20 cellular contexts compared by ENCODE assay signal in genomic region chr2:64629875-64630274, GRCh38.
"Had no signal": no experiment of that assay in that cellular context is flagged by ENCODE, and none has a peak within 500 bp of the region (broad histone marks: within the 10 kb centered on the region; RNA-seq: fewer than 3 reads in every experiment).

No MANE protein-coding gene starts in this region.

- H3K4me3 Mint-ChIP-seq: activated B cell treated with CpG ODN at 0.5 μM for 24 hours; activated CD4-positive, alpha-beta T cell treated with anti-CD3 and anti-CD28 coated beads for 36 hours; endodermal cell; immature natural killer cell; mesothelial cell of epicardium; naive thymus-derived CD8-positive, alpha-beta T cell had no signal

- ATAC-seq: activated CD4-positive, alpha-beta T cell treated with anti-CD3 and anti-CD28 coated beads for 36 hours; naive thymus-derived CD8-positive, alpha-beta T cell; stimulated activated naive CD8-positive, alpha-beta T cell treated with anti-CD3 and anti-CD28 coated beads, Interleukin-15, Interleukin-2, amounts not matched to agents 100 U/mL and 50 U/mL, for 24 hours; upper lobe of right lung had no signal

- H3K9me3 Mint-ChIP-seq: activated B cell treated with CpG ODN at 0.5 μM for 24 hours; endodermal cell; immature natural killer cell; mesothelial cell of epicardium; naive thymus-derived CD8-positive, alpha-beta T cell had no signal

- H3K27me3 Mint-ChIP-seq: activated B cell treated with CpG ODN at 0.5 μM for 24 hours; activated CD4-positive, alpha-beta T cell treated with anti-CD3 and anti-CD28 coated beads for 36 hours; naive thymus-derived CD8-positive, alpha-beta T cell; progenitor cell of endocrine pancreas had no signal

- DNase-seq: activated B cell treated with CpG ODN at 0.5 μM for 24 hours; activated CD4-positive, alpha-beta T cell treated with anti-CD3 and anti-CD28 coated beads for 36 hours; activated CD4-positive, alpha-beta T cell treated with anti-CD3 and anti-CD28 coated beads, Interleukin-2, amount 50 U/mL, for 4 hours; activated gamma-delta T cell; activated naive CD4-positive, alpha-beta T cell treated with anti-CD3 and anti-CD28 coated beads, Interleukin-2, amount 50 U/mL, for 16 hours; aorta; brain microvascular endothelial cell; colonic mucosa; immature natural killer cell; kidney glomerular epithelial cell; left ventricle myocardium inferior; naive thymus-derived CD8-positive, alpha-beta T cell; retina; stimulated activated CD4-positive, alpha-beta T cell treated with anti-CD3 and anti-CD28 coated beads, Interleukin-4, amount 100 ng/mL, for 1 hour; T1000; upper lobe of right lung had no signal

- H3K4me1 Mint-ChIP-seq: activated CD4-positive, alpha-beta T cell treated with anti-CD3 and anti-CD28 coated beads for 36 hours had no signal

- H3K27ac Mint-ChIP-seq: activated CD4-positive, alpha-beta T cell treated with anti-CD3 and anti-CD28 coated beads for 36 hours; progenitor cell of endocrine pancreas had no signal
